Comparison of ENCODE assay signal across 10 cellular contexts in the genomic region with DNA sequence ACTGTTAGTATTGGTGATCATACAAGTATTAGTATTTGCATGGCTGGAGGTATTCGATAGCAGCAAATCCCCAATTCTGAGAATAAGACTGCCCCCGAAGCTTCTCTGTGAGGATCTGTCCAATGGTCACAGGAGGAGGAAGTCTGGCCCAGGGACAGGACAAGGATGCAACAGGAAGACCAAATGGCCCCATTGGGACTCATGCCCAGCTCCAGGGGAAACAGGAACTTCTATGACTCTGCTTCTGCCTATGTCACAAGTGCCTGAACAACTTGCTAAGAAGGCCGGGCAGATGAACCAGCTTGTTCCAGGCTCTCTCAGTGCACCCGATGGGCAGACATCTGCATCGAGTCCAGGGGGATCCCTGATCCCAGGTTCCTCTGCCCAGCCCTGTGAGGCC.
"Had no signal": no experiment of that assay in that cellular context is flagged by ENCODE, and none has a peak within 500 bp of the region (broad histone marks: within the 10 kb centered on the region; RNA-seq: fewer than 3 reads in every experiment).

No MANE protein-coding gene starts in this region.

- DNase-seq: activated naive CD4-positive, alpha-beta T cell treated with anti-CD3 and anti-CD28 coated beads for 36 hours; erythroblast; glutamatergic neuron; left cardiac atrium; stimulated activated CD4-positive, alpha-beta T cell treated with anti-CD3 and anti-CD28 coated beads, Interleukin-15, amount 100 ng/mL, for 24 hours; stimulated activated CD4-positive, alpha-beta T cell treated with anti-CD3 and anti-CD28 coated beads, Interleukin-4, amount 100 ng/mL, for 24 hours; T1000 had no signal

- H3K27me3 Mint-ChIP-seq: stimulated activated naive CD8-positive, alpha-beta T cell treated with anti-CD3 and anti-CD28 coated beads, Interleukin-15, Interleukin-2, amounts not matched to agents 100 ng/mL and 50 ng/mL, for 24 hours had no signal

- H3K4me1 Mint-ChIP-seq: central memory CD8-positive, alpha-beta T cell had no signal

- H3K4me3 Mint-ChIP-seq: activated naive CD4-positive, alpha-beta T cell treated with anti-CD3 and anti-CD28 coated beads for 36 hours; central memory CD8-positive, alpha-beta T cell; natural killer cell treated with Interleukin-12 subunit alpha and Interleukin-12 subunit beta and Interleukin-15 and Interleukin-18, amount 100 ng/mL, for 72 hours; stimulated activated naive CD8-positive, alpha-beta T cell treated with anti-CD3 and anti-CD28 coated beads, Interleukin-15, Interleukin-2, amounts not matched to agents 100 ng/mL and 50 ng/mL, for 24 hours had no signal

- H3K27ac Mint-ChIP-seq: activated naive CD4-positive, alpha-beta T cell treated with anti-CD3 and anti-CD28 coated beads for 36 hours; natural killer cell treated with Interleukin-12 subunit alpha and Interleukin-12 subunit beta and Interleukin-15 and Interleukin-18, amount 100 ng/mL, for 72 hours; stimulated activated naive CD8-positive, alpha-beta T cell treated with anti-CD3 and anti-CD28 coated beads, Interleukin-15, Interleukin-2, amounts not matched to agents 100 ng/mL and 50 ng/mL, for 24 hours had no signal

- H3K36me3 Mint-ChIP-seq: natural killer cell treated with Interleukin-12 subunit alpha and Interleukin-12 subunit beta and Interleukin-15 and Interleukin-18, amount 100 ng/mL, for 72 hours had no signal

- H3K9me3 Mint-ChIP-seq: central memory CD8-positive, alpha-beta T cell; stimulated activated naive CD8-positive, alpha-beta T cell treated with anti-CD3 and anti-CD28 coated beads, Interleukin-15, Interleukin-2, amounts not matched to agents 100 ng/mL and 50 ng/mL, for 24 hours had no signal

- ATAC-seq: natural killer cell treated with Interleukin-12 subunit alpha and Interleukin-12 subunit beta and Interleukin-15 and Interleukin-18, amount 100 ng/mL, for 72 hours had no signal
